ENCODE assay signal across 2 cellular contexts in the genomic region with DNA sequence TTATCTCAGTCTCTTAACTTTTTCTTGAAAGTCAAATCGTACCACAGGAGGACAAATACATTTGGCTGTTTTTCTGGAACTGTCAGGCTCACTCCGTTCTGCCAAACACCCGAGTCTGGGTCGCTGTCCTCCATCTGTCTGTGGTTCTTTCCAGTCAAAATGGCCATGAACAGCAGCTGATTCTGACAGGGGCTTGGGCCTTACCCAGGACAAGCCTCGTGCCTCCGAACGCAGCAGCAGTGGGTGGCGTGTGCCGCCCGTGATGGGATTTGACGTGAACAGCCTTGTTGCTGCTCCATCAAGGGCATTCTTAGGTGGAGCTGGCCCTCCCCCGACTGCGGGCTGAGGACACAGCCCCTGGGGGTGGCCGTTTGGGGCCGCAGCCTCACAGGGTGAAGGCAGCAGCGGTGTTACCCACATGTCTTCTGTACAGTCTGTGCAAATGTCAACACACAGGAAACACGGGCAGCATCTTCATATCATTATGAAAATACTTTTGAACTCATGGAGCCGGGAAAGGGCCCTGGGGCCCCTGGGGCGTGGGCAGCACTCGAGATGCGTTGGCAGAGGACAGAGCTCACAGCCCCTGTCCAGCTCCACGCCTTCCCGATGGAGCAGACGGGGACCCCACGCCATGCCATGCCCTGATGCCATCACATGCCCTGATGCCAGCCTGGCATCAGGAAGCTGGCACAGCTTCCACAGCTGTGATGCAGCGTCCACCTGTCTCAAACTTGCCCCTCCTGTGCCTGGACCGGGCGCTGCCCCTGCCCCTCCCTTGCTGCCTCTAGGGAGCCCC.
TF ChIP-seq lines count a peak whose summit lies in the region.

No MANE protein-coding gene starts in this region.

TF ChIP-seq in SK-N-SH treated with all-trans-retinoic acid at 6 μM for 48 hours, 23 proteins besides CTCF, POLR2A, EP300 and RAD21:
- TF ChIP-seq TCF4 (CRISPR knock-in tag; IDR thresholded peaks at IDR 0.05; ENCODE audit: borderline replicate concordance) (no peak), ZNF565 (CRISPR knock-in tag; conservative IDR thresholded peaks at IDR 0.05; ENCODE audit: low read depth) (no peak), ESRRG (CRISPR knock-in tag; IDR thresholded peaks at IDR 0.05) (no peak), RARB (CRISPR knock-in tag; IDR thresholded peaks at IDR 0.05) (no peak), CSDC2 (CRISPR knock-in tag; IDR thresholded peaks at IDR 0.05) (no peak), PPARA (CRISPR knock-in tag; IDR thresholded peaks at IDR 0.05; ENCODE audit: borderline replicate concordance) (no peak), ISL1 (CRISPR knock-in tag; IDR thresholded peaks at IDR 0.05) (no peak), SNAI2 (CRISPR knock-in tag; IDR thresholded peaks at IDR 0.05) (no peak), ZC3H10 (CRISPR knock-in tag; IDR thresholded peaks at IDR 0.05) (no peak)
- TF ChIP-seq, protein P1, sequence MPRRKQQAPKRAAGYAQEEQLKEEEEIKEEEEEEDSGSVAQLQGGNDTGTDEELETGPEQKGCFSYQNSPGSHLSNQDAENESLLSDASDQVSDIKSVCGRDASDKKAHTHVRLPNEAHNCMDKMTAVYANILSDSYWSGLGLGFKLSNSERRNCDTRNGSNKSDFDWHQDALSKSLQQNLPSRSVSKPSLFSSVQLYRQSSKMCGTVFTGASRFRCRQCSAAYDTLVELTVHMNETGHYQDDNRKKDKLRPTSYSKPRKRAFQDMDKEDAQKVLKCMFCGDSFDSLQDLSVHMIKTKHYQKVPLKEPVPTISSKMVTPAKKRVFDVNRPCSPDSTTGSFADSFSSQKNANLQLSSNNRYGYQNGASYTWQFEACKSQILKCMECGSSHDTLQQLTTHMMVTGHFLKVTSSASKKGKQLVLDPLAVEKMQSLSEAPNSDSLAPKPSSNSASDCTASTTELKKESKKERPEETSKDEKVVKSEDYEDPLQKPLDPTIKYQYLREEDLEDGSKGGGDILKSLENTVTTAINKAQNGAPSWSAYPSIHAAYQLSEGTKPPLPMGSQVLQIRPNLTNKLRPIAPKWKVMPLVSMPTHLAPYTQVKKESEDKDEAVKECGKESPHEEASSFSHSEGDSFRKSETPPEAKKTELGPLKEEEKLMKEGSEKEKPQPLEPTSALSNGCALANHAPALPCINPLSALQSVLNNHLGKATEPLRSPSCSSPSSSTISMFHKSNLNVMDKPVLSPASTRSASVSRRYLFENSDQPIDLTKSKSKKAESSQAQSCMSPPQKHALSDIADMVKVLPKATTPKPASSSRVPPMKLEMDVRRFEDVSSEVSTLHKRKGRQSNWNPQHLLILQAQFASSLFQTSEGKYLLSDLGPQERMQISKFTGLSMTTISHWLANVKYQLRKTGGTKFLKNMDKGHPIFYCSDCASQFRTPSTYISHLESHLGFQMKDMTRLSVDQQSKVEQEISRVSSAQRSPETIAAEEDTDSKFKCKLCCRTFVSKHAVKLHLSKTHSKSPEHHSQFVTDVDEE (CRISPR knock-in tag; IDR thresholded peaks at IDR 0.05), result no peak
- TF ChIP-seq, protein P2, sequence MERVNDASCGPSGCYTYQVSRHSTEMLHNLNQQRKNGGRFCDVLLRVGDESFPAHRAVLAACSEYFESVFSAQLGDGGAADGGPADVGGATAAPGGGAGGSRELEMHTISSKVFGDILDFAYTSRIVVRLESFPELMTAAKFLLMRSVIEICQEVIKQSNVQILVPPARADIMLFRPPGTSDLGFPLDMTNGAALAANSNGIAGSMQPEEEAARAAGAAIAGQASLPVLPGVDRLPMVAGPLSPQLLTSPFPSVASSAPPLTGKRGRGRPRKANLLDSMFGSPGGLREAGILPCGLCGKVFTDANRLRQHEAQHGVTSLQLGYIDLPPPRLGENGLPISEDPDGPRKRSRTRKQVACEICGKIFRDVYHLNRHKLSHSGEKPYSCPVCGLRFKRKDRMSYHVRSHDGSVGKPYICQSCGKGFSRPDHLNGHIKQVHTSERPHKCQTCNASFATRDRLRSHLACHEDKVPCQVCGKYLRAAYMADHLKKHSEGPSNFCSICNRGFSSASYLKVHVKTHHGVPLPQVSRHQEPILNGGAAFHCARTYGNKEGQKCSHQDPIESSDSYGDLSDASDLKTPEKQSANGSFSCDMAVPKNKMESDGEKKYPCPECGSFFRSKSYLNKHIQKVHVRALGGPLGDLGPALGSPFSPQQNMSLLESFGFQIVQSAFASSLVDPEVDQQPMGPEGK (CRISPR knock-in tag; IDR thresholded peaks at IDR 0.05; ENCODE audit: borderline replicate concordance), result no peak
- TF ChIP-seq, protein P3, sequence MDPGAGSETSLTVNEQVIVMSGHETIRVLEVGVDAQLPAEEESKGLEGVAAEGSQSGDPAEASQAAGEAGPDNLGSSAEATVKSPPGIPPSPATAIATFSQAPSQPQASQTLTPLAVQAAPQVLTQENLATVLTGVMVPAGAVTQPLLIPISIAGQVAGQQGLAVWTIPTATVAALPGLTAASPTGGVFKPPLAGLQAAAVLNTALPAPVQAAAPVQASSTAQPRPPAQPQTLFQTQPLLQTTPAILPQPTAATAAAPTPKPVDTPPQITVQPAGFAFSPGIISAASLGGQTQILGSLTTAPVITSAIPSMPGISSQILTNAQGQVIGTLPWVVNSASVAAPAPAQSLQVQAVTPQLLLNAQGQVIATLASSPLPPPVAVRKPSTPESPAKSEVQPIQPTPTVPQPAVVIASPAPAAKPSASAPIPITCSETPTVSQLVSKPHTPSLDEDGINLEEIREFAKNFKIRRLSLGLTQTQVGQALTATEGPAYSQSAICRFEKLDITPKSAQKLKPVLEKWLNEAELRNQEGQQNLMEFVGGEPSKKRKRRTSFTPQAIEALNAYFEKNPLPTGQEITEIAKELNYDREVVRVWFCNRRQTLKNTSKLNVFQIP (CRISPR knock-in tag; IDR thresholded peaks at IDR 0.05; ENCODE audit: borderline replicate concordance, low read depth), result no peak

TF ChIP-seq in SK-N-SH, 30 proteins besides CTCF, POLR2A, EP300 and RAD21:
- TF ChIP-seq MXI1 (IDR thresholded peaks at IDR 0.05; ENCODE audit: low read depth, low read length) (no peak), MEF2A (IDR thresholded peaks at IDR 0.05; ENCODE audit: borderline replicate concordance, low read depth) (no peak), RCOR1 (IDR thresholded peaks at IDR 0.05; ENCODE audit: low read length) (no peak), NRF1 (IDR thresholded peaks at IDR 0.05; ENCODE audit: low read depth, low read length) (no peak), TAF1 (IDR thresholded peaks at IDR 0.05; ENCODE audit: borderline replicate concordance, low read depth, low read length) (no peak), SIN3A (IDR thresholded peaks at IDR 0.05; ENCODE audit: borderline replicate concordance, low read depth, low read length) (no peak), JUND (IDR thresholded peaks at IDR 0.05) (no peak), ELF1 (IDR thresholded peaks at IDR 0.05) (no peak), SMC3 (IDR thresholded peaks at IDR 0.05; ENCODE audit: low read depth, low read length) (no peak), CHD2 (IDR thresholded peaks at IDR 0.05; ENCODE audit: low read length, partially characterized antibody) (no peak), EZH2phosphoT487 (IDR thresholded peaks at IDR 0.05; ENCODE audit: borderline replicate concordance, low read depth) (no peak)
- TF ChIP-seq, protein P4, sequence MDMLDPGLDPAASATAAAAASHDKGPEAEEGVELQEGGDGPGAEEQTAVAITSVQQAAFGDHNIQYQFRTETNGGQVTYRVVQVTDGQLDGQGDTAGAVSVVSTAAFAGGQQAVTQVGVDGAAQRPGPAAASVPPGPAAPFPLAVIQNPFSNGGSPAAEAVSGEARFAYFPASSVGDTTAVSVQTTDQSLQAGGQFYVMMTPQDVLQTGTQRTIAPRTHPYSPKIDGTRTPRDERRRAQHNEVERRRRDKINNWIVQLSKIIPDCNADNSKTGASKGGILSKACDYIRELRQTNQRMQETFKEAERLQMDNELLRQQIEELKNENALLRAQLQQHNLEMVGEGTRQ (IDR thresholded peaks at IDR 0.05; ENCODE audit: borderline replicate concordance, low read depth, low read length), result no peak
- TF ChIP-seq, protein P5, sequence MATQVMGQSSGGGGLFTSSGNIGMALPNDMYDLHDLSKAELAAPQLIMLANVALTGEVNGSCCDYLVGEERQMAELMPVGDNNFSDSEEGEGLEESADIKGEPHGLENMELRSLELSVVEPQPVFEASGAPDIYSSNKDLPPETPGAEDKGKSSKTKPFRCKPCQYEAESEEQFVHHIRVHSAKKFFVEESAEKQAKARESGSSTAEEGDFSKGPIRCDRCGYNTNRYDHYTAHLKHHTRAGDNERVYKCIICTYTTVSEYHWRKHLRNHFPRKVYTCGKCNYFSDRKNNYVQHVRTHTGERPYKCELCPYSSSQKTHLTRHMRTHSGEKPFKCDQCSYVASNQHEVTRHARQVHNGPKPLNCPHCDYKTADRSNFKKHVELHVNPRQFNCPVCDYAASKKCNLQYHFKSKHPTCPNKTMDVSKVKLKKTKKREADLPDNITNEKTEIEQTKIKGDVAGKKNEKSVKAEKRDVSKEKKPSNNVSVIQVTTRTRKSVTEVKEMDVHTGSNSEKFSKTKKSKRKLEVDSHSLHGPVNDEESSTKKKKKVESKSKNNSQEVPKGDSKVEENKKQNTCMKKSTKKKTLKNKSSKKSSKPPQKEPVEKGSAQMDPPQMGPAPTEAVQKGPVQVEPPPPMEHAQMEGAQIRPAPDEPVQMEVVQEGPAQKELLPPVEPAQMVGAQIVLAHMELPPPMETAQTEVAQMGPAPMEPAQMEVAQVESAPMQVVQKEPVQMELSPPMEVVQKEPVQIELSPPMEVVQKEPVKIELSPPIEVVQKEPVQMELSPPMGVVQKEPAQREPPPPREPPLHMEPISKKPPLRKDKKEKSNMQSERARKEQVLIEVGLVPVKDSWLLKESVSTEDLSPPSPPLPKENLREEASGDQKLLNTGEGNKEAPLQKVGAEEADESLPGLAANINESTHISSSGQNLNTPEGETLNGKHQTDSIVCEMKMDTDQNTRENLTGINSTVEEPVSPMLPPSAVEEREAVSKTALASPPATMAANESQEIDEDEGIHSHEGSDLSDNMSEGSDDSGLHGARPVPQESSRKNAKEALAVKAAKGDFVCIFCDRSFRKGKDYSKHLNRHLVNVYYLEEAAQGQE (IDR thresholded peaks at IDR 0.05; ENCODE audit: low read depth, low read length), result no peak
TF ChIP-seq in SK-N-SH: peak in this region for 0.
